Comparison of ENCODE assay signal across 13 cellular contexts in genomic region chr11:128201801-128202200, GRCh38.
"Had no signal": no experiment of that assay in that cellular context is flagged by ENCODE, and none has a peak within 500 bp of the region (broad histone marks: within the 10 kb centered on the region; RNA-seq: fewer than 3 reads in every experiment).

No MANE protein-coding gene starts in this region.

- H3K4me3 Mint-ChIP-seq: activated CD4-positive, alpha-beta memory T cell treated with anti-CD3 and anti-CD28 coated beads for 36 hours; activated naive CD8-positive, alpha-beta T cell treated with anti-CD3 and anti-CD28 coated beads, Interleukin-2, amount 50 U/mL, for 24 hours; stimulated activated naive B cell treated with anti-CD40 and anti-IgM and Interleukin-4, amounts not matched to agents 10 μg/mL and 1 μg/mL and 100 μg/mL, for 72 hours had no signal

- H3K27me3 Mint-ChIP-seq: activated CD4-positive, alpha-beta memory T cell treated with anti-CD3 and anti-CD28 coated beads for 36 hours; activated naive CD8-positive, alpha-beta T cell treated with anti-CD3 and anti-CD28 coated beads, Interleukin-2, amount 50 U/mL, for 24 hours; stimulated activated naive B cell treated with anti-CD40 and anti-IgM and Interleukin-4, amounts not matched to agents 10 μg/mL and 1 μg/mL and 100 μg/mL, for 72 hours had no signal

- H3K79me2 ChIP-seq: parathyroid adenoma had no signal

- DNase-seq: activated CD4-positive, CD25-positive, alpha-beta regulatory T cell treated with anti-CD3 and anti-CD28 coated beads, Interleukin-2, amount 50 U/mL, for 72 hours; activated naive CD8-positive, alpha-beta T cell treated with anti-CD3 and anti-CD28 coated beads, Interleukin-2, amount 50 U/mL, for 24 hours; left lung; retina; small intestine; stimulated activated naive B cell treated with anti-CD40 and anti-IgM and Interleukin-4, amounts not matched to agents 10 μg/mL and 1 μg/mL and 100 μg/mL, for 72 hours; substantia nigra; transverse colon had no signal

- H3K36me3 ChIP-seq: ascending aorta, esophagus muscularis mucosa, transverse colon had no signal

- ATAC-seq: left lung; stimulated activated naive B cell treated with anti-CD40 and anti-IgM and Interleukin-4, amounts not matched to agents 10 μg/mL and 1 μg/mL and 100 μg/mL, for 72 hours had no signal

- H3K27me3 ChIP-seq: ascending aorta, esophagus muscularis mucosa, left lung, transverse colon had no signal

- H2AFZ ChIP-seq: parathyroid adenoma had no signal

- H3K4me3 ChIP-seq: ascending aorta, esophagus muscularis mucosa, left lung, transverse colon had no signal

- H3K27ac ChIP-seq: ascending aorta, esophagus muscularis mucosa, left lung, parathyroid adenoma, transverse colon had no signal

- H3K27ac Mint-ChIP-seq: activated CD4-positive, alpha-beta memory T cell treated with anti-CD3 and anti-CD28 coated beads for 36 hours; activated T-cell treated with anti-CD3 and anti-CD28 coated beads, Interleukin-2, amount 50 U/mL, for 72 hours; stimulated activated naive B cell treated with anti-CD40 and anti-IgM and Interleukin-4, amounts not matched to agents 10 μg/mL and 1 μg/mL and 100 μg/mL, for 72 hours had no signal

- H3K9ac ChIP-seq: parathyroid adenoma had no signal

- H3K9me3 ChIP-seq: ascending aorta, esophagus muscularis mucosa, left lung, transverse colon had no signal

- H3K4me1 ChIP-seq: ascending aorta, esophagus muscularis mucosa, left lung, parathyroid adenoma, transverse colon had no signal
